In genomic region chr7:41624818-41625217, GRCh38 we compare ENCODE assay signal across 21 cellular contexts.
A peak's percentile ranks its signal among the peaks of the same experiment; 100 is the strongest.
DNase-seq lines count a peak whose midpoint lies in the region; ATAC-seq, FAIRE-seq and TF ChIP-seq lines count a peak whose summit lies in the region.
"Had no signal": no experiment of that assay in that cellular context is flagged by ENCODE, and none has a peak within 500 bp of the region (broad histone marks: within the 10 kb centered on the region; RNA-seq: fewer than 3 reads in every experiment).

No MANE protein-coding gene starts in this region.

- DNase-seq in AG20443 (ENCODE audit: low spot score) (peak; percentile 66), IMR-90 (peak; percentile 69), brain microvascular endothelial cell (peak; percentile 39), iris pigment epithelial cell (ENCODE audit: low read depth) (peak; percentile 78), GM12891 (ENCODE audit: insufficient read length, low spot score) (no peak), NCI-H187 (lab: John Stamatoyannopoulos, UW) (no peak), NCI-H2227 (lab: John Stamatoyannopoulos, UW; ENCODE audit: unreplicated experiment) (no peak)
- DNase-seq: activated CD4-positive, CD25-positive, alpha-beta regulatory T cell; activated naive CD8-positive, alpha-beta T cell treated with anti-CD3 and anti-CD28 coated beads, Interleukin-2, amount 50 U/mL, for 24 hours; Caco-2; central memory CD4-positive, alpha-beta T cell; effector CD8-positive, alpha-beta T cell; GDM1; mucosa of descending colon; NCI-H1436 treated with DMSO at 0.1 percent for 48 hours; stimulated activated CD4-positive, alpha-beta T cell treated with anti-CD3 and anti-CD28 coated beads, Interleukin-2, amount 100 ng/mL, for 24 hours had no signal

- POLR2A ChIA-PET in IMR-90 (lab: Charles Lee; ENCODE audit: unreplicated experiment): no interaction called here

- no peak overlapping the region for H2BK5ac ChIP-seq in IMR-90 (ENCODE audit: low read depth, low read length, poor library complexity, severe bottlenecking)

- peak; percentile 90 for ATAC-seq in IMR-90 (ENCODE audit: low read depth)
- ATAC-seq in GM19452 (IDR thresholded peaks at IDR 0.05; ENCODE audit: unreplicated experiment): no peak
- ATAC-seq: activated naive CD8-positive, alpha-beta T cell treated with anti-CD3 and anti-CD28 coated beads, Interleukin-2, amount 50 U/mL, for 24 hours; mucosa of descending colon; Right ventricle myocardium inferior had no signal

- H3K36me3 ChIP-seq in IMR-90 (ENCODE audit: control insufficient read depth, insufficient read depth, low read length) (no peaks in the 10 kb centered on the region), brain microvascular endothelial cell (replicated peaks) (no peaks in the 10 kb centered on the region)
- H3K36me3 ChIP-seq: neutrophil, right atrium auricular region had no signal

- H4K91ac ChIP-seq in IMR-90 (ENCODE audit: insufficient read depth, low read depth, low read length): no peak overlapping the region

- H3K56ac ChIP-seq in IMR-90 (ENCODE audit: extremely low read depth, insufficient read depth, low read length): no peak overlapping the region

- H2AK5ac ChIP-seq in IMR-90 (ENCODE audit: low read depth, low read length): no peak overlapping the region

- H3K4ac ChIP-seq in IMR-90 (ENCODE audit: low read depth, low read length): no peak overlapping the region

- no peak overlapping the region for H3K4me2 ChIP-seq in IMR-90 (ENCODE audit: low read depth, low read length)

- TF ChIP-seq CTCF in IMR-90 (conservative IDR thresholded peaks at IDR 0.05; ENCODE audit: low read depth, low read length) (no peak), brain microvascular endothelial cell (IDR thresholded peaks at IDR 0.05; ENCODE audit: low read depth, low read length, missing control alignments) (no peak)

- TF ChIP-seq POLR2A in IMR-90 (IDR thresholded peaks at IDR 0.05; ENCODE audit: low read depth, low read length) (no peak), GM12891 (IDR thresholded peaks at IDR 0.05; ENCODE audit: low read depth, low read length) (no peak)

- H4K5ac ChIP-seq in IMR-90 (ENCODE audit: low read depth, low read length): no peak overlapping the region

- no peak overlapping the region for H2BK120ac ChIP-seq in IMR-90 (ENCODE audit: low read depth, low read length)

- CTCF ChIA-PET in IMR-90 (lab: Yijun Ruan, JAX): interaction anchor here (0.6 kb wide), 1 partner anchor 42 kb away, joined by 3 read pairs; no protein-coding TSS in a partner anchor

- H2BK15ac ChIP-seq in IMR-90 (ENCODE audit: low read depth, low read length): no peak overlapping the region

- no peaks in the 10 kb centered on the region for H4K20me1 ChIP-seq in IMR-90 (ENCODE audit: insufficient read depth, low read length)

- H3K27me3 ChIP-seq in IMR-90 (ENCODE audit: control insufficient read depth, insufficient read depth, low read length) (no peaks in the 10 kb centered on the region), brain microvascular endothelial cell (replicated peaks) (no peaks in the 10 kb centered on the region)
- H3K27me3 ChIP-seq: neutrophil, right atrium auricular region had no signal

- no peak overlapping the region for H3K23ac ChIP-seq in IMR-90 (ENCODE audit: low read depth, low read length)

- no peak overlapping the region for H3K14ac ChIP-seq in IMR-90 (replicated peaks; ENCODE audit: low read depth, low read length)

- no peak for FAIRE-seq in GM12891 (lab: Jason Lieb, UNC)
- FAIRE-seq: frontal cortex had no signal

- no peaks in the 10 kb centered on the region; the same call in 1 of the 2 replicates for H3K4me1 ChIP-seq in IMR-90 (ENCODE audit: control insufficient read depth, insufficient read depth, low read length)
- H3K4me1 ChIP-seq: Caco-2, right atrium auricular region had no signal

- H3K18ac ChIP-seq in IMR-90 (ENCODE audit: low read depth, low read length): no peak overlapping the region

- no peaks in the 10 kb centered on the region for H3K9me1 ChIP-seq in IMR-90 (ENCODE audit: insufficient read depth, low read length)

- dilution Hi-C loops in IMR-90 (cut with HindIII; ENCODE audit: low sequenced_read_pairs, unreplicated experiment): no loop called here

- H3K27ac ChIP-seq in IMR-90 (ENCODE audit: insufficient read depth, low read length) (no peak overlapping the region), brain microvascular endothelial cell (no peak overlapping the region)
- H3K27ac ChIP-seq: neutrophil, right atrium auricular region had no signal

- H2AK9ac ChIP-seq in IMR-90 (replicated peaks; ENCODE audit: low read depth, low read length, poor library complexity): no peak overlapping the region

- in situ Hi-C loops in IMR-90 (cut with MboI; ENCODE audit: low sequenced_read_pairs): no loop called here
- in situ Hi-C loops in brain microvascular endothelial cell (cut with HindIII; ENCODE audit: low pct_ligation_motif_present, low sequenced_read_pairs): no loop called here

- no peak for TF ChIP-seq RAD21 in IMR-90 (IDR thresholded peaks at IDR 0.05; ENCODE audit: low read length)

- no peak overlapping the region for H2BK20ac ChIP-seq in IMR-90 (ENCODE audit: low read depth, low read length)

- H3K79me1 ChIP-seq in IMR-90 (ENCODE audit: low read depth in 1 of 2, low read length in 2 of 2): peaks cover 0 to 3% of the 10 kb centered on the region in 2 experiments; a peak in 1 of 4 replicates

- intact Hi-C loops in IMR-90 (cut with micrococcal nuclease): no loop called here

- no peak overlapping the region for H2AFZ ChIP-seq in IMR-90 (replicated peaks; ENCODE audit: low read length, poor library complexity)

- H3K4me3 ChIP-seq in IMR-90 (ENCODE audit: insufficient read depth, low read depth, low read length): no peak overlapping the region
- no peak overlapping the region for H3K4me3 ChIP-seq in brain microvascular endothelial cell (ENCODE audit: low read depth, low read length)
- H3K4me3 ChIP-seq: mucosa of descending colon, right atrium auricular region had no signal

- no peak overlapping the region for H3K9ac ChIP-seq in IMR-90 (ENCODE audit: low read depth, low read length)

- no peak overlapping the region for H4K8ac ChIP-seq in IMR-90 (ENCODE audit: low read depth in 2 of 2, low read length in 2 of 2)

- no TSS peak for BruUV-seq in IMR-90 (replicated peaks; lab: Mats Ljungman, UMichigan)

- H3K9me3 ChIP-seq in IMR-90 (ENCODE audit: control insufficient read depth, insufficient read depth, low read length): no peaks in the 10 kb centered on the region
- H3K9me3 ChIP-seq: mucosa of descending colon, neutrophil, right atrium auricular region had no signal

TF ChIP-seq in IMR-90, 13 proteins besides CTCF, POLR2A, EP300 and RAD21:
- TF ChIP-seq RFX5 (IDR thresholded peaks at IDR 0.05; ENCODE audit: low read depth, low read length): no peak
- no peak for TF ChIP-seq USF2 (IDR thresholded peaks at IDR 0.05; ENCODE audit: low read depth, low read length)
- 0 out of 2 replicates have a peak, but pooled peaks have one; percentile 5 for TF ChIP-seq BHLHE40 (IDR thresholded peaks at IDR 0.05; ENCODE audit: low read depth, low read length)
- TF ChIP-seq MAFK (IDR thresholded peaks at IDR 0.05; ENCODE audit: low read depth, low read length): no peak
- no peak for TF ChIP-seq CEBPB (IDR thresholded peaks at IDR 0.05; ENCODE audit: low read depth, low read length)
- TF ChIP-seq FOS (IDR thresholded peaks at IDR 0.05; ENCODE audit: low read depth, low read length): peak; percentile 54; the same call in 1 of the 2 replicates
- no peak for TF ChIP-seq MXI1 (IDR thresholded peaks at IDR 0.05; ENCODE audit: borderline replicate concordance, low read depth, low read length)
- no peak for TF ChIP-seq CHD1 (IDR thresholded peaks at IDR 0.05; ENCODE audit: low read depth, low read length)

TF ChIP-seq in GM12891, 5 proteins besides CTCF, POLR2A, EP300 and RAD21:
- TF ChIP-seq SPI1 (IDR thresholded peaks at IDR 0.05; ENCODE audit: low read depth, low read length) (no peak), PAX5 (IDR thresholded peaks at IDR 0.05; ENCODE audit: insufficient read depth, low read length, severe bottlenecking) (no peak), POLR2AphosphoS5 (IDR thresholded peaks at IDR 0.05; ENCODE audit: low read depth, low read length) (no peak), TAF1 (IDR thresholded peaks at IDR 0.05; ENCODE audit: low read depth, low read length) (no peak), POU2F2 (IDR thresholded peaks at IDR 0.05; ENCODE audit: low read depth, low read length) (no peak)

Comparison
In these comparisons a context has a peak if more than half of its experiments do, and no peak if none do; other contexts are left out.
1. DNase-seq: peak in AG20443 (single experiment), IMR-90 (single experiment), brain microvascular endothelial cell (single experiment) and iris pigment epithelial cell (single experiment); none in GM12891 (single experiment), NCI-H187 (0 of 2) and NCI-H2227 (single experiment).